ENCODE assay signal across 11 cellular contexts in the genomic region with DNA sequence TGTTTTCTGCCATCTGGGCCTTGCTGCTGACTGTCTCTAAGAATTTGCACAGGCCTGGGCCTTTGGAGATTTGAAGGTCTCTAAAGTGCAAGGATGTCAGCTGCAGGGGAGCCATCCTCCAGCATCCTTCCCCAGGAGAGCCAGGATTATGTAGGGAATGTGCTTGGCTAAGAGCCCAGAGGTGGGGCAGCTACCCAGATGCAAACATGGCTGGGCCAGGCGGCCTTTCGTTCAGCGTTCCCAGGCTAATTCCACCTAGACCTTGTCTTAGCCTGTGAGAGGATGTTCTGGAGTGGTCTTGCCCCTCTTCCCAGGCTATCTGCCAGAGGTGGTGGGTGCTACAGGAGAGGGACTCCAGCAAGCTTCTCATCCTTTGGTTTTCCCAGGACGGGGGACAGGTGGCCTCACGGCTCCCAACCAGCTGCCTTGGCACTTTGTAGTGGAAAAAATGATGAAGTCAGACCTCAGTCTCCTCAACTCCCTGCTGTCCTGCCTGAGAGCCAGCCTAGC. TPM values are rescaled to one million over a fixed set of nuclear protein-coding genes. Genes with fewer than 3 reads are reported as not detected.
DNase-seq lines count a peak whose midpoint lies in the region; ATAC-seq and TF ChIP-seq lines count a peak whose summit lies in the region.
"Had no signal": no experiment of that assay in that cellular context is flagged by ENCODE, and none has a peak within 500 bp of the region (broad histone marks: within the 10 kb centered on the region; RNA-seq: fewer than 3 reads in every experiment).

No MANE protein-coding gene starts in this region.

- peak overlapping the region; percentile 32 for H3K27ac ChIP-seq in muscle layer of colon (ENCODE audit: low read depth, low read length)

- H3K27ac Mint-ChIP-seq in activated T-cell treated with anti-CD3 and anti-CD28 coated beads, Interleukin-2, amount 50 U/mL, for 72 hours = no peak overlapping the region
- peak overlapping the region; percentile 72 for H3K27ac Mint-ChIP-seq in chondrocyte (ENCODE audit: unreplicated experiment)

- H3K4me3 Mint-ChIP-seq in activated T-cell treated with anti-CD3 and anti-CD28 coated beads, Interleukin-2, amount 50 U/mL, for 72 hours = no peak overlapping the region
- no peak overlapping the region for H3K4me3 Mint-ChIP-seq in chondrocyte (ENCODE audit: unreplicated experiment)
- H3K4me3 Mint-ChIP-seq: activated naive CD4-positive, alpha-beta T cell treated with anti-CD3 and anti-CD28 coated beads for 36 hours had no signal

- peaks cover 25% of the 10 kb centered on the region for H3K4me1 ChIP-seq in muscle layer of colon (ENCODE audit: insufficient read depth, low read length)

- no peaks in the 10 kb centered on the region for H3K36me3 ChIP-seq in muscle layer of colon (ENCODE audit: insufficient read depth, low read length)
- no peaks in the 10 kb centered on the region for H3K36me3 ChIP-seq in MG63

- peak; percentile 13 to 14 for DNase-seq in activated T-cell treated with anti-CD3 and anti-CD28 coated beads, Interleukin-2, amount 50 U/mL, for 48 hours
- DNase-seq in activated T-cell treated with anti-CD3 and anti-CD28 coated beads, Interleukin-2, amount 50 U/mL, for 72 hours = no peak
- DNase-seq in chondrocyte (ENCODE audit: low spot score) (no peak), ecto neural progenitor cell (ENCODE audit: low spot score) (no peak), MG63 (no peak), hepatic stellate cell (ENCODE audit: low spot score) (no peak)
- DNase-seq in effector CD8-positive, alpha-beta T cell (lab: John Stamatoyannopoulos, UW) = no peak
- DNase-seq: activated naive CD4-positive, alpha-beta T cell treated with anti-CD3 and anti-CD28 coated beads for 36 hours had no signal

- H3K4me3 ChIP-seq in muscle layer of colon (ENCODE audit: low read depth in 1 of 2, low read length in 2 of 2) = no peak overlapping the region
- no peak overlapping the region for H3K4me3 ChIP-seq in MG63
- H3K4me3 ChIP-seq: lung had no signal

- no peak overlapping the region for H3K9ac ChIP-seq in muscle layer of colon (ENCODE audit: low read length)

- TF ChIP-seq CTCF in chondrocyte (IDR thresholded peaks at IDR 0.05) = no peak

- H3K27me3 Mint-ChIP-seq in activated T-cell treated with anti-CD3 and anti-CD28 coated beads, Interleukin-2, amount 50 U/mL, for 72 hours (ENCODE audit: low read depth) = peaks cover 26% of the 10 kb centered on the region
- H3K27me3 Mint-ChIP-seq in chondrocyte (ENCODE audit: low read depth) = no peaks in the 10 kb centered on the region

- H3K4me1 Mint-ChIP-seq in activated T-cell treated with anti-CD3 and anti-CD28 coated beads, Interleukin-2, amount 50 U/mL, for 72 hours (ENCODE audit: low read depth) = peaks cover 24% of the 10 kb centered on the region
- peaks cover 87% of the 10 kb centered on the region for H3K4me1 Mint-ChIP-seq in chondrocyte (ENCODE audit: low read depth)

- no peak for ATAC-seq in activated T-cell treated with anti-CD3 and anti-CD28 coated beads, Interleukin-2, amount 50 U/mL, for 72 hours (replicated peaks in 1 of 2)

- peaks cover 6 to 8% of the 10 kb centered on the region in 2 donors for H3K36me3 Mint-ChIP-seq in activated T-cell treated with anti-CD3 and anti-CD28 coated beads, Interleukin-2, amount 50 U/mL, for 72 hours (ENCODE audit: insufficient read depth in 2 of 2)
- peaks cover 3% of the 10 kb centered on the region for H3K36me3 Mint-ChIP-seq in chondrocyte (ENCODE audit: low read depth)

- no peaks in the 10 kb centered on the region for H3K9me3 ChIP-seq in muscle layer of colon (ENCODE audit: low read length)
- no peaks in the 10 kb centered on the region; the same call in 1 of the 2 replicates for H3K9me3 ChIP-seq in MG63

- H3K27me3 ChIP-seq in muscle layer of colon (ENCODE audit: control insufficient read depth in 1 of 2, insufficient read depth in 2 of 2, low read length in 2 of 2) (no peaks in the 10 kb centered on the region), MG63 (no peaks in the 10 kb centered on the region)

- H3K9me3 Mint-ChIP-seq in activated T-cell treated with anti-CD3 and anti-CD28 coated beads, Interleukin-2, amount 50 U/mL, for 72 hours = peaks cover 1 to 5% of the 10 kb centered on the region in 2 donors
- H3K9me3 Mint-ChIP-seq in chondrocyte (ENCODE audit: low read depth) = peaks cover 9% of the 10 kb centered on the region

RNA-seq across cellular contexts. Expression of gene PTGIS, which starts 7.7 kb away (rescaled TPM):
- 1 to 10 TPM; 1.8 to 6.3 TPM for total RNA-seq in activated T-cell treated with anti-CD3 and anti-CD28 coated beads, Interleukin-2, amount 50 U/mL, for 72 hours
- total RNA-seq in chondrocyte = 88.7 to 165 TPM (median 91.5 TPM) in 3 replicates
- total RNA-seq in MG63 (2014; rRNA removed; shearing (Covaris generic); ENCODE audit: low replicate concordance) = 4.1 and 6.2 TPM in 2 replicates
- total RNA-seq: activated naive CD4-positive, alpha-beta T cell treated with anti-CD3 and anti-CD28 coated beads for 36 hours; NCI-H460 had no signal

Comparison
In these comparisons a context has a peak if more than half of its experiments do, and no peak if none do; other contexts are left out.
1. DNase-seq: peak in activated T-cell treated with anti-CD3 and anti-CD28 coated beads, Interleukin-2, amount 50 U/mL, for 48 hours (2 of 2); none in activated T-cell treated with anti-CD3 and anti-CD28 coated beads, Interleukin-2, amount 50 U/mL, for 72 hours (0 of 2), chondrocyte (single experiment), ecto neural progenitor cell (single experiment), MG63 (single experiment), effector CD8-positive, alpha-beta T cell (single experiment) and hepatic stellate cell (single experiment).
2. RNA of gene PTGIS, which starts 7.7 kb away (total RNA-seq): 88.7 to 165 TPM in chondrocyte; 1.8 to 6.3 TPM in activated T-cell treated with anti-CD3 and anti-CD28 coated beads, Interleukin-2, amount 50 U/mL, for 72 hours and 4.1 to 6.2 TPM in MG63; every median in the first group is over 10 times any median in the second.